Comparison of ENCODE assay signal across 19 cellular contexts in the genomic region with DNA sequence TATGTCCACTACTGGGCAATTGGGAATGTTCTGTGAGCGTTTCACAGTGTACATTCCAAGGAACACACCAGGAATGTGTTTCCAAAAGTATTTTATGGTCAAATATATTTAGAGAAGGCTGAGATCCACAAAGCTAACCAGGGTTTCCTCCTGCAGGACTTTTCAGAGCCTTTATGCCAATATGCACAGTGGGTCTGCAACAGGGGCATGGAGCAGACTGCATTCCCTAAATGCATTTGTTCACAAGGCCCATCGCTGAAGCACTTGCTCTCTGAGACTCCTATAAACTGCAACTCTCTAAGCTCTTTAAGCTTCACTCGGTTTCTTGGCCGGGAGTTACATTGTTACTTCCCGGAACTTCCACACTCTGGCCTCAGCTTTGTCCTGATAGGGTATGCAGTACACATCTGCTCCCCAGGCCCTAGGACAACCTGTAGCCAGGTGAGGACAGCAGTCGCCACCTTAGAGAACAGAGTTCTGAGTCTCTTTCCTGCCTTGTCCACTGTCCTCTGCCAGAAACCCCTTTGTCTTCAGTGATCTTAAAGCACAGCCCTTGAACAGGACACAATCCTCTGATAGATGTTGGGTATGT. TPM values are rescaled to one million over a fixed set of nuclear protein-coding genes. Genes with fewer than 3 reads are reported as not detected.
DNase-seq lines count a peak whose midpoint lies in the region; ATAC-seq and TF ChIP-seq lines count a peak whose summit lies in the region.
"Had no signal": no experiment of that assay in that cellular context is flagged by ENCODE, and none has a peak within 500 bp of the region (broad histone marks: within the 10 kb centered on the region; RNA-seq: fewer than 3 reads in every experiment).

No MANE protein-coding gene starts in this region.

- no peak overlapping the region for H3K4me2 ChIP-seq in IMR-90 (ENCODE audit: low read depth, low read length)
- H3K4me2 ChIP-seq: A549 had no signal

- H3K27ac ChIP-seq in IMR-90 (ENCODE audit: insufficient read depth, low read length): no peak overlapping the region
- H3K27ac ChIP-seq: 22Rv1, A549, C4-2B had no signal

- no peaks in the 10 kb centered on the region for H3K36me3 ChIP-seq in IMR-90 (ENCODE audit: control insufficient read depth, insufficient read depth, low read length)

- H3K9me1 ChIP-seq in IMR-90 (ENCODE audit: insufficient read depth, low read length): no peaks in the 10 kb centered on the region

- no peaks in the 10 kb centered on the region; the same call in 1 of the 2 replicates for H3K27me3 ChIP-seq in IMR-90 (ENCODE audit: control insufficient read depth, insufficient read depth, low read length)

- POLR2A ChIA-PET in IMR-90 (lab: Charles Lee; ENCODE audit: unreplicated experiment): no interaction called here

- H3K14ac ChIP-seq in IMR-90 (replicated peaks; ENCODE audit: low read depth, low read length): no peak overlapping the region

- BruUV-seq in IMR-90 (replicated peaks; lab: Mats Ljungman, UMichigan): no TSS peak

- no peak overlapping the region for H3K4me3 Mint-ChIP-seq in nephron progenitor cell
- H3K4me3 Mint-ChIP-seq: CD4-positive, alpha-beta memory T cell; H9 had no signal

- DNase-seq in DMS53 (lab: John Stamatoyannopoulos, UW) (peak; percentile 20), DMS53 treated with DMSO at 0.1 percent for 48 hours (lab: John Stamatoyannopoulos, UW; ENCODE audit: unreplicated experiment) (no peak), IMR-90 (no peak), nephron progenitor cell (no peak), NCI-H2227 treated with DMSO at 0.1 percent for 48 hours (lab: John Stamatoyannopoulos, UW) (no peak), Right ventricle myocardium superior (no peak)
- no peak for DNase-seq in activated naive CD4-positive, alpha-beta T cell (lab: John Stamatoyannopoulos, UW)
- DNase-seq: AML-193; CD4-positive, alpha-beta memory T cell; DMS153; DND-41; EL; H9 had no signal

- ATAC-seq in IMR-90 (ENCODE audit: low read depth) (peak; percentile 42; the same call in 1 of the 2 replicates), Right ventricle myocardium superior (ENCODE audit: poor library complexity) (no peak)

- intact Hi-C loops in IMR-90 (cut with micrococcal nuclease) (no loop called here), Right ventricle myocardium superior (cut with DNase I) (no loop called here)

- no peaks in the 10 kb centered on the region for H3K9me3 ChIP-seq in IMR-90 (ENCODE audit: control insufficient read depth, insufficient read depth, low read length)
- H3K9me3 ChIP-seq: A549 had no signal

- H3K4ac ChIP-seq in IMR-90 (ENCODE audit: low read depth, low read length): no peak overlapping the region

- no peaks in the 10 kb centered on the region for H4K20me1 ChIP-seq in IMR-90 (ENCODE audit: insufficient read depth, low read length)

- TF ChIP-seq CTCF in IMR-90 (conservative IDR thresholded peaks at IDR 0.05; ENCODE audit: low read depth, low read length) (no peak), nephron progenitor cell (IDR thresholded peaks at IDR 0.05) (no peak)

- dilution Hi-C loops in IMR-90 (cut with HindIII; ENCODE audit: low sequenced_read_pairs, unreplicated experiment): no loop called here

- H3K27me3 Mint-ChIP-seq in nephron progenitor cell (ENCODE audit: low read depth, poor library complexity): no peaks in the 10 kb centered on the region

- H3K56ac ChIP-seq in IMR-90 (ENCODE audit: extremely low read depth, insufficient read depth, low read length): no peak overlapping the region

- no peaks in the 10 kb centered on the region for H3K4me1 ChIP-seq in IMR-90 (ENCODE audit: control insufficient read depth, insufficient read depth, low read length)

- H3K27ac Mint-ChIP-seq in nephron progenitor cell: peak overlapping the region; percentile 88
- H3K27ac Mint-ChIP-seq: CD4-positive, alpha-beta memory T cell had no signal

- no peak overlapping the region for H2BK20ac ChIP-seq in IMR-90 (ENCODE audit: low read depth, low read length)

- H3K9ac ChIP-seq in IMR-90 (ENCODE audit: low read depth, low read length): no peak overlapping the region

- H3K4me1 Mint-ChIP-seq in nephron progenitor cell: peaks cover 5% of the 10 kb centered on the region
- H3K4me1 Mint-ChIP-seq: CD4-positive, alpha-beta memory T cell had no signal

- in situ Hi-C loops in IMR-90 (cut with MboI; ENCODE audit: low sequenced_read_pairs): no loop called here

- no peak overlapping the region for H4K5ac ChIP-seq in IMR-90 (ENCODE audit: low read depth, low read length)

- WGBS in IMR-90 (ENCODE audit: extremely low coverage in 2 of 2, insufficient read length in 1 of 2), 2 experiments: 100% methylated on average over 2 of the region's 6 CpGs; no CpG with 5 or more reads in 1 of the 2 experiments

- H2AK9ac ChIP-seq in IMR-90 (replicated peaks; ENCODE audit: low read depth, low read length, poor library complexity): no peak overlapping the region

- no peak overlapping the region for H3K4me3 ChIP-seq in IMR-90 (ENCODE audit: insufficient read depth, low read depth, low read length)
- H3K4me3 ChIP-seq: A549, GM12878 had no signal

- no peak for TF ChIP-seq POLR2A in IMR-90 (IDR thresholded peaks at IDR 0.05; ENCODE audit: low read depth, low read length)

- CTCF ChIA-PET in IMR-90 (lab: Yijun Ruan, JAX): interaction anchor here (0.8 kb wide), 1 partner anchor 36 kb away, joined by 3 read pairs; no protein-coding TSS in a partner anchor

- H2AK5ac ChIP-seq in IMR-90 (ENCODE audit: low read depth, low read length): no peak overlapping the region

- H4K91ac ChIP-seq in IMR-90 (ENCODE audit: insufficient read depth, low read depth, low read length): no peak overlapping the region

- H2BK120ac ChIP-seq in IMR-90 (ENCODE audit: low read depth, low read length): no peak overlapping the region

- H3K79me1 ChIP-seq in IMR-90 (ENCODE audit: low read depth in 1 of 2, low read length in 2 of 2): no peaks in the 10 kb centered on the region

- no peak overlapping the region for H4K8ac ChIP-seq in IMR-90 (ENCODE audit: low read depth in 2 of 2, low read length in 2 of 2)

- no peak overlapping the region for H2AFZ ChIP-seq in IMR-90 (replicated peaks; ENCODE audit: low read length, poor library complexity)

- no peaks in the 10 kb centered on the region for H3K9me3 Mint-ChIP-seq in nephron progenitor cell
- H3K9me3 Mint-ChIP-seq: CD4-positive, alpha-beta memory T cell; H9 had no signal

- no peak overlapping the region for H2BK15ac ChIP-seq in IMR-90 (ENCODE audit: low read depth, low read length)

- H3K18ac ChIP-seq in IMR-90 (ENCODE audit: low read depth, low read length): no peak overlapping the region

- TF ChIP-seq RAD21 in IMR-90 (IDR thresholded peaks at IDR 0.05; ENCODE audit: low read length): no peak

- peaks cover 24% of the 10 kb centered on the region for H3K36me3 Mint-ChIP-seq in nephron progenitor cell (ENCODE audit: low read depth)
- H3K36me3 Mint-ChIP-seq: CD4-positive, alpha-beta memory T cell had no signal

- H3K23ac ChIP-seq in IMR-90 (ENCODE audit: low read depth, low read length): no peak overlapping the region

- H2BK5ac ChIP-seq in IMR-90 (ENCODE audit: low read depth, low read length, poor library complexity, severe bottlenecking): no peak overlapping the region

TF ChIP-seq in IMR-90, 13 proteins besides CTCF, POLR2A, EP300 and RAD21:
- TF ChIP-seq BHLHE40 (IDR thresholded peaks at IDR 0.05; ENCODE audit: low read depth, low read length) (no peak), MAZ (IDR thresholded peaks at IDR 0.05; ENCODE audit: borderline replicate concordance, low read depth, low read length) (no peak), SMC3 (IDR thresholded peaks at IDR 0.05; ENCODE audit: low read depth, low read length) (no peak), RCOR1 (IDR thresholded peaks at IDR 0.05; ENCODE audit: insufficient replicate concordance, low read length) (no peak), NFE2L2 (IDR thresholded peaks at IDR 0.05; ENCODE audit: low read depth, low read length) (no peak), CEBPB (IDR thresholded peaks at IDR 0.05; ENCODE audit: low read depth, low read length) (no peak), MAFK (IDR thresholded peaks at IDR 0.05; ENCODE audit: low read depth, low read length) (no peak), FOS (IDR thresholded peaks at IDR 0.05; ENCODE audit: low read depth, low read length) (no peak), ELK1 (IDR thresholded peaks at IDR 0.05; ENCODE audit: borderline replicate concordance, low read depth, low read length) (no peak), RFX5 (IDR thresholded peaks at IDR 0.05; ENCODE audit: low read depth, low read length) (no peak), MXI1 (IDR thresholded peaks at IDR 0.05; ENCODE audit: borderline replicate concordance, low read depth, low read length) (no peak), CHD1 (IDR thresholded peaks at IDR 0.05; ENCODE audit: low read depth, low read length) (no peak)
- TF ChIP-seq, protein P1, sequence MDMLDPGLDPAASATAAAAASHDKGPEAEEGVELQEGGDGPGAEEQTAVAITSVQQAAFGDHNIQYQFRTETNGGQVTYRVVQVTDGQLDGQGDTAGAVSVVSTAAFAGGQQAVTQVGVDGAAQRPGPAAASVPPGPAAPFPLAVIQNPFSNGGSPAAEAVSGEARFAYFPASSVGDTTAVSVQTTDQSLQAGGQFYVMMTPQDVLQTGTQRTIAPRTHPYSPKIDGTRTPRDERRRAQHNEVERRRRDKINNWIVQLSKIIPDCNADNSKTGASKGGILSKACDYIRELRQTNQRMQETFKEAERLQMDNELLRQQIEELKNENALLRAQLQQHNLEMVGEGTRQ (IDR thresholded peaks at IDR 0.05; ENCODE audit: low read depth, low read length): no peak

RNA-seq across cellular contexts. Expression of gene FBN3, which starts 33.5 kb away (rescaled TPM):
- not detected in 2 replicates for total RNA-seq in IMR-90 (2012; rRNA removed)
- not detected in 2 replicates for polyA plus RNA-seq in IMR-90 (2012; rRNA removed)
- polyA plus RNA-seq in IMR-90 (2012; cell fraction: cytosol; rRNA removed): not detected in 2 replicates
- polyA plus RNA-seq in IMR-90 (2012; cell fraction: nucleus; rRNA removed; ENCODE audit: low replicate concordance): under 0.01 and 0.22 TPM in 2 replicates
- total RNA-seq in Right ventricle myocardium superior: not detected
- total RNA-seq: CD4-positive, alpha-beta memory T cell; HT-29 had no signal
- polyA plus RNA-seq: A549; BJ; CD4-positive, alpha-beta memory T cell; GM12878 had no signal
